In genomic region chr11:21104641-21105040, GRCh38 we compare ENCODE assay signal across 5 cellular contexts.
"Had no signal": no experiment of that assay in that cellular context is flagged by ENCODE, and none has a peak within 500 bp of the region (broad histone marks: within the 10 kb centered on the region; RNA-seq: fewer than 3 reads in every experiment).

No MANE protein-coding gene starts in this region.

- H3K36me3 Mint-ChIP-seq: IgD-negative memory B cell had no signal

- H3K27ac ChIP-seq: HL-60 had no signal

- H3K27ac Mint-ChIP-seq: IgD-negative memory B cell had no signal

- H3K4me3 ChIP-seq: K562 had no signal

- H3K4me1 Mint-ChIP-seq: IgD-negative memory B cell had no signal

- DNase-seq: IMR-90, KBM-7 had no signal

- H3K27me3 Mint-ChIP-seq: IgD-negative memory B cell had no signal

- H3K4me3 Mint-ChIP-seq: IgD-negative memory B cell had no signal
